In the genomic region with DNA sequence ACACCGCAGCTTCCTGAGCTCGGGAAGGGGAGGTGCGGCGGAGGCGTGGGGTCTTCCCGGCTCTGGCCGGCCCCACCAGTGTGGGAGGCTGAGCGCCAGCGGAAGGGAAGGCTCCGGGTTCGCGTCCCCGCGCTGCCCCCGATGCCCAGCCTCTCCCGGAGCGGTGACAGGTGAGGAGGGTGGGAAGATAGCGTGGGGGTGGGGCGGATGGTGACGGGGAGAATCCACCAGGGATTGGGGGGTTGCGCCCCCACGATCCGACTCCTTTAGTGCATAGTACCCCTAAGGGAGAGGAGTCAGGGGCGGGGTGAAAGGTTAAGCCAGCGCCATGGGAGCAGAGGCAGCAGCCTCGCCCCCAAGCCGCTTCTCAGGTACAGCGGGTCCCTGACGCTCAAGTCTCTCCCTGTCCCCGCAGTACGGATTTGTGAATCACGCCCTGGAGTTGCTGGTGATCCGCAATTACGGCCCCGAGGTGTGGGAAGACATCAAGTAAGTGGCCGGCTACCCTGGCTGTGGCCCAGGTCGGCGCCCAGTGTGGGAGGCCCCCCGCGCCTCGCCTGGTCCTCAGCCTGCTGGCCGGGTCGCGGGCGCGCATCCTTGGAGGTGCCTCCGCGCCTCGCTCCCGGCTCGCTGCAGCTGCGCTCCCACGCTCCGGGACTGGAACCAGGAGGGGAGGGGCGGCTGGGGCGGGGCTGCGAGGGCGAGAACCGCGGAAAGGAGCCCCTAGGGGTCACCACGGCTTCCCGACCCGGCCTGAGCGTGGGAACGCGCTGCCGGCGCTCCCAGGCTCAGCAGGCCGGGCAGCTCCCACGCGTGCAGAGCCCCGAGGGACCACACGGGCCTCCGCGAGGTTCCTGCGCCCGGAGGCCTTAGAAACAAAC, we compare ENCODE assay signal across 1 cellular context.
TF ChIP-seq lines count a peak whose summit lies in the region.

No MANE protein-coding gene starts in this region.

TF ChIP-seq in GM23338, 12 proteins besides CTCF, POLR2A, EP300 and RAD21:
- TF ChIP-seq ETS1 (IDR thresholded peaks at IDR 0.05) (no peak), ZNF114 (CRISPR knock-in tag; IDR thresholded peaks at IDR 0.05) (no peak), JUNB (IDR thresholded peaks at IDR 0.05; ENCODE audit: unreplicated experiment) (no peak), EZH2phosphoT487 (IDR thresholded peaks at IDR 0.05; ENCODE audit: unreplicated experiment) (no peak), NANOG (IDR thresholded peaks at IDR 0.05; ENCODE audit: borderline replicate concordance) (no peak), STAT1 (IDR thresholded peaks at IDR 0.05; ENCODE audit: unreplicated experiment) (no peak)
